In genomic region chr3:112086018-112086854, GRCh38 we compare ENCODE assay signal across 1 cellular context.
TF ChIP-seq lines count a peak whose summit lies in the region.

A gene with protein sequence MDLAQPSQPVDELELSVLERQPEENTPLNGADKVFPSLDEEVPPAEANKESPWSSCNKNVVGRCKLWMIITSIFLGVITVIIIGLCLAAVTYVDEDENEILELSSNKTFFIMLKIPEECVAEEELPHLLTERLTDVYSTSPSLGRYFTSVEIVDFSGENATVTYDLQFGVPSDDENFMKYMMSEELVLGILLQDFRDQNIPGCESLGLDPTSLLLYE (plus strand): TSS chr3:112086389. CDS start chr3:112086408, 19 bp downstream.

TF ChIP-seq in K562, 482 proteins besides CTCF, POLR2A, EP300 and RAD21 (continued from another document and continues in another):
- TF ChIP-seq NKRF (IDR thresholded peaks at IDR 0.05; ENCODE audit: borderline replicate concordance) = peak; percentile 33; the same call in 1 of the 2 replicates
- no peak for TF ChIP-seq HIVEP1 (CRISPR knock-in tag; IDR thresholded peaks at IDR 0.05)
- TF ChIP-seq GTF3C2 (IDR thresholded peaks at IDR 0.05; ENCODE audit: borderline replicate concordance, extremely low read depth, insufficient read length) = no peak
- no peak for TF ChIP-seq NR2F6 (CRISPR knock-in tag; IDR thresholded peaks at IDR 0.05)
- TF ChIP-seq, protein P1, sequence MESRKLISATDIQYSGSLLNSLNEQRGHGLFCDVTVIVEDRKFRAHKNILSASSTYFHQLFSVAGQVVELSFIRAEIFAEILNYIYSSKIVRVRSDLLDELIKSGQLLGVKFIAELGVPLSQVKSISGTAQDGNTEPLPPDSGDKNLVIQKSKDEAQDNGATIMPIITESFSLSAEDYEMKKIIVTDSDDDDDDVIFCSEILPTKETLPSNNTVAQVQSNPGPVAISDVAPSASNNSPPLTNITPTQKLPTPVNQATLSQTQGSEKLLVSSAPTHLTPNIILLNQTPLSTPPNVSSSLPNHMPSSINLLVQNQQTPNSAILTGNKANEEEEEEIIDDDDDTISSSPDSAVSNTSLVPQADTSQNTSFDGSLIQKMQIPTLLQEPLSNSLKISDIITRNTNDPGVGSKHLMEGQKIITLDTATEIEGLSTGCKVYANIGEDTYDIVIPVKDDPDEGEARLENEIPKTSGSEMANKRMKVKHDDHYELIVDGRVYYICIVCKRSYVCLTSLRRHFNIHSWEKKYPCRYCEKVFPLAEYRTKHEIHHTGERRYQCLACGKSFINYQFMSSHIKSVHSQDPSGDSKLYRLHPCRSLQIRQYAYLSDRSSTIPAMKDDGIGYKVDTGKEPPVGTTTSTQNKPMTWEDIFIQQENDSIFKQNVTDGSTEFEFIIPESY (CRISPR knock-in tag; IDR thresholded peaks at IDR 0.05) = no peak
- TF ChIP-seq, protein P2, sequence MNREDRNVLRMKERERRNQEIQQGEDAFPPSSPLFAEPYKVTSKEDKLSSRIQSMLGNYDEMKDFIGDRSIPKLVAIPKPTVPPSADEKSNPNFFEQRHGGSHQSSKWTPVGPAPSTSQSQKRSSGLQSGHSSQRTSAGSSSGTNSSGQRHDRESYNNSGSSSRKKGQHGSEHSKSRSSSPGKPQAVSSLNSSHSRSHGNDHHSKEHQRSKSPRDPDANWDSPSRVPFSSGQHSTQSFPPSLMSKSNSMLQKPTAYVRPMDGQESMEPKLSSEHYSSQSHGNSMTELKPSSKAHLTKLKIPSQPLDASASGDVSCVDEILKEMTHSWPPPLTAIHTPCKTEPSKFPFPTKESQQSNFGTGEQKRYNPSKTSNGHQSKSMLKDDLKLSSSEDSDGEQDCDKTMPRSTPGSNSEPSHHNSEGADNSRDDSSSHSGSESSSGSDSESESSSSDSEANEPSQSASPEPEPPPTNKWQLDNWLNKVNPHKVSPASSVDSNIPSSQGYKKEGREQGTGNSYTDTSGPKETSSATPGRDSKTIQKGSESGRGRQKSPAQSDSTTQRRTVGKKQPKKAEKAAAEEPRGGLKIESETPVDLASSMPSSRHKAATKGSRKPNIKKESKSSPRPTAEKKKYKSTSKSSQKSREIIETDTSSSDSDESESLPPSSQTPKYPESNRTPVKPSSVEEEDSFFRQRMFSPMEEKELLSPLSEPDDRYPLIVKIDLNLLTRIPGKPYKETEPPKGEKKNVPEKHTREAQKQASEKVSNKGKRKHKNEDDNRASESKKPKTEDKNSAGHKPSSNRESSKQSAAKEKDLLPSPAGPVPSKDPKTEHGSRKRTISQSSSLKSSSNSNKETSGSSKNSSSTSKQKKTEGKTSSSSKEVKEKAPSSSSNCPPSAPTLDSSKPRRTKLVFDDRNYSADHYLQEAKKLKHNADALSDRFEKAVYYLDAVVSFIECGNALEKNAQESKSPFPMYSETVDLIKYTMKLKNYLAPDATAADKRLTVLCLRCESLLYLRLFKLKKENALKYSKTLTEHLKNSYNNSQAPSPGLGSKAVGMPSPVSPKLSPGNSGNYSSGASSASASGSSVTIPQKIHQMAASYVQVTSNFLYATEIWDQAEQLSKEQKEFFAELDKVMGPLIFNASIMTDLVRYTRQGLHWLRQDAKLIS (CRISPR knock-in tag; IDR thresholded peaks at IDR 0.05) = no peak
- TF ChIP-seq, protein P3, sequence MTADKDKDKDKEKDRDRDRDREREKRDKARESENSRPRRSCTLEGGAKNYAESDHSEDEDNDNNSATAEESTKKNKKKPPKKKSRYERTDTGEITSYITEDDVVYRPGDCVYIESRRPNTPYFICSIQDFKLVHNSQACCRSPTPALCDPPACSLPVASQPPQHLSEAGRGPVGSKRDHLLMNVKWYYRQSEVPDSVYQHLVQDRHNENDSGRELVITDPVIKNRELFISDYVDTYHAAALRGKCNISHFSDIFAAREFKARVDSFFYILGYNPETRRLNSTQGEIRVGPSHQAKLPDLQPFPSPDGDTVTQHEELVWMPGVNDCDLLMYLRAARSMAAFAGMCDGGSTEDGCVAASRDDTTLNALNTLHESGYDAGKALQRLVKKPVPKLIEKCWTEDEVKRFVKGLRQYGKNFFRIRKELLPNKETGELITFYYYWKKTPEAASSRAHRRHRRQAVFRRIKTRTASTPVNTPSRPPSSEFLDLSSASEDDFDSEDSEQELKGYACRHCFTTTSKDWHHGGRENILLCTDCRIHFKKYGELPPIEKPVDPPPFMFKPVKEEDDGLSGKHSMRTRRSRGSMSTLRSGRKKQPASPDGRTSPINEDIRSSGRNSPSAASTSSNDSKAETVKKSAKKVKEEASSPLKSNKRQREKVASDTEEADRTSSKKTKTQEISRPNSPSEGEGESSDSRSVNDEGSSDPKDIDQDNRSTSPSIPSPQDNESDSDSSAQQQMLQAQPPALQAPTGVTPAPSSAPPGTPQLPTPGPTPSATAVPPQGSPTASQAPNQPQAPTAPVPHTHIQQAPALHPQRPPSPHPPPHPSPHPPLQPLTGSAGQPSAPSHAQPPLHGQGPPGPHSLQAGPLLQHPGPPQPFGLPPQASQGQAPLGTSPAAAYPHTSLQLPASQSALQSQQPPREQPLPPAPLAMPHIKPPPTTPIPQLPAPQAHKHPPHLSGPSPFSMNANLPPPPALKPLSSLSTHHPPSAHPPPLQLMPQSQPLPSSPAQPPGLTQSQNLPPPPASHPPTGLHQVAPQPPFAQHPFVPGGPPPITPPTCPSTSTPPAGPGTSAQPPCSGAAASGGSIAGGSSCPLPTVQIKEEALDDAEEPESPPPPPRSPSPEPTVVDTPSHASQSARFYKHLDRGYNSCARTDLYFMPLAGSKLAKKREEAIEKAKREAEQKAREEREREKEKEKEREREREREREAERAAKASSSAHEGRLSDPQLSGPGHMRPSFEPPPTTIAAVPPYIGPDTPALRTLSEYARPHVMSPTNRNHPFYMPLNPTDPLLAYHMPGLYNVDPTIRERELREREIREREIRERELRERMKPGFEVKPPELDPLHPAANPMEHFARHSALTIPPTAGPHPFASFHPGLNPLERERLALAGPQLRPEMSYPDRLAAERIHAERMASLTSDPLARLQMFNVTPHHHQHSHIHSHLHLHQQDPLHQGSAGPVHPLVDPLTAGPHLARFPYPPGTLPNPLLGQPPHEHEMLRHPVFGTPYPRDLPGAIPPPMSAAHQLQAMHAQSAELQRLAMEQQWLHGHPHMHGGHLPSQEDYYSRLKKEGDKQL (CRISPR knock-in tag; IDR thresholded peaks at IDR 0.05; ENCODE audit: borderline replicate concordance) = no peak
- TF ChIP-seq FOXA1 (IDR thresholded peaks at IDR 0.05; ENCODE audit: borderline replicate concordance) = no peak
- TF ChIP-seq, protein P4, sequence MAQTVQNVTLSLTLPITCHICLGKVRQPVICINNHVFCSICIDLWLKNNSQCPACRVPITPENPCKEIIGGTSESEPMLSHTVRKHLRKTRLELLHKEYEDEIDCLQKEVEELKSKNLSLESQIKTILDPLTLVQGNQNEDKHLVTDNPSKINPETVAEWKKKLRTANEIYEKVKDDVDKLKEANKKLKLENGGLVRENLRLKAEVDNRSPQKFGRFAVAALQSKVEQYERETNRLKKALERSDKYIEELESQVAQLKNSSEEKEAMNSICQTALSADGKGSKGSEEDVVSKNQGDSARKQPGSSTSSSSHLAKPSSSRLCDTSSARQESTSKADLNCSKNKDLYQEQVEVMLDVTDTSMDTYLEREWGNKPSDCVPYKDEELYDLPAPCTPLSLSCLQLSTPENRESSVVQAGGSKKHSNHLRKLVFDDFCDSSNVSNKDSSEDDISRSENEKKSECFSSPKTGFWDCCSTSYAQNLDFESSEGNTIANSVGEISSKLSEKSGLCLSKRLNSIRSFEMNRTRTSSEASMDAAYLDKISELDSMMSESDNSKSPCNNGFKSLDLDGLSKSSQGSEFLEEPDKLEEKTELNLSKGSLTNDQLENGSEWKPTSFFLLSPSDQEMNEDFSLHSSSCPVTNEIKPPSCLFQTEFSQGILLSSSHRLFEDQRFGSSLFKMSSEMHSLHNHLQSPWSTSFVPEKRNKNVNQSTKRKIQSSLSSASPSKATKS (CRISPR knock-in tag; IDR thresholded peaks at IDR 0.05) = no peak
- TF ChIP-seq ZNF316 (IDR thresholded peaks at IDR 0.05) = 0 out of 2 replicates have a peak, but pooled peaks have one; percentile 32
- no peak for TF ChIP-seq KDM2B (CRISPR knock-in tag; IDR thresholded peaks at IDR 0.05)
- peak; percentile 91 for TF ChIP-seq ZBTB7A (IDR thresholded peaks at IDR 0.05; ENCODE audit: borderline replicate concordance, control insufficient read depth, low read depth, low read length)
- TF ChIP-seq KHSRP (IDR thresholded peaks at IDR 0.05) = no peak
- no peak for TF ChIP-seq NELFE (IDR thresholded peaks at IDR 0.05; ENCODE audit: insufficient read depth, insufficient read length)
- TF ChIP-seq RBM17 (IDR thresholded peaks at IDR 0.05; ENCODE audit: borderline replicate concordance, low read depth, low read length) = no peak
- TF ChIP-seq HDAC3 (IDR thresholded peaks at IDR 0.05; ENCODE audit: borderline replicate concordance, partially characterized antibody) = no peak
- no peak for TF ChIP-seq JUNB (CRISPR knock-in tag; conservative IDR thresholded peaks at IDR 0.05)
- peak; percentile 33; the same call in 1 of the 2 replicates for TF ChIP-seq NBN (IDR thresholded peaks at IDR 0.05; ENCODE audit: low read depth)
- TF ChIP-seq THRAP3 (IDR thresholded peaks at IDR 0.05; ENCODE audit: borderline replicate concordance) = no peak
- TF ChIP-seq, protein P5, sequence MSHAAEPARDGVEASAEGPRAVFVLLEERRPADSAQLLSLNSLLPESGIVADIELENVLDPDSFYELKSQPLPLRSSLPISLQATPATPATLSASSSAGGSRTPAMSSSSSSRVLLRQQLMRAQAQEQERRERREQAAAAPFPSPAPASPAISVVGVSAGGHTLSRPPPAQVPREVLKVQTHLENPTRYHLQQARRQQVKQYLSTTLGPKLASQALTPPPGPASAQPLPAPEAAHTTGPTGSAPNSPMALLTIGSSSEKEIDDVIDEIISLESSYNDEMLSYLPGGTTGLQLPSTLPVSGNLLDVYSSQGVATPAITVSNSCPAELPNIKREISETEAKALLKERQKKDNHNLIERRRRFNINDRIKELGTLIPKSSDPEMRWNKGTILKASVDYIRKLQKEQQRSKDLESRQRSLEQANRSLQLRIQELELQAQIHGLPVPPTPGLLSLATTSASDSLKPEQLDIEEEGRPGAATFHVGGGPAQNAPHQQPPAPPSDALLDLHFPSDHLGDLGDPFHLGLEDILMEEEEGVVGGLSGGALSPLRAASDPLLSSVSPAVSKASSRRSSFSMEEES (CRISPR knock-in tag; IDR thresholded peaks at IDR 0.05) = no peak
- TF ChIP-seq CEBPG (CRISPR knock-in tag; IDR thresholded peaks at IDR 0.05) = no peak
- TF ChIP-seq CEBPG (tag; conservative IDR thresholded peaks at IDR 0.05 in 1 of 2, IDR thresholded peaks at IDR 0.05 in 1 of 2) = no peak
- no peak for TF ChIP-seq HNRNPUL1 (IDR thresholded peaks at IDR 0.05; ENCODE audit: low read length)
- no peak for TF ChIP-seq ELF2 (CRISPR knock-in tag; IDR thresholded peaks at IDR 0.05)
- TF ChIP-seq HNRNPK (IDR thresholded peaks at IDR 0.05; ENCODE audit: low read depth, low read length, poor library complexity, severe bottlenecking) = no peak
- TF ChIP-seq SIX5 (IDR thresholded peaks at IDR 0.05; ENCODE audit: borderline replicate concordance in 1 of 2, insufficient read depth in 1 of 2, low read depth in 1 of 2, low read length in 2 of 2) = no peak
- no peak for TF ChIP-seq SREBF2 (CRISPR knock-in tag; IDR thresholded peaks at IDR 0.05)
- TF ChIP-seq RFX7 (CRISPR knock-in tag; IDR thresholded peaks at IDR 0.05) = no peak
- no peak for TF ChIP-seq ZNF277 (CRISPR knock-in tag; IDR thresholded peaks at IDR 0.05; ENCODE audit: borderline replicate concordance)
- no peak for TF ChIP-seq PURB (CRISPR knock-in tag; IDR thresholded peaks at IDR 0.05; ENCODE audit: low read depth)
- no peak for TF ChIP-seq HNRNPLL (IDR thresholded peaks at IDR 0.05; ENCODE audit: low read depth, low read length, poor library complexity, severe bottlenecking)
- TF ChIP-seq CBFB (CRISPR knock-in tag; IDR thresholded peaks at IDR 0.05) = no peak
